ENCODE assay signal across 9 cellular contexts in the genomic region with DNA sequence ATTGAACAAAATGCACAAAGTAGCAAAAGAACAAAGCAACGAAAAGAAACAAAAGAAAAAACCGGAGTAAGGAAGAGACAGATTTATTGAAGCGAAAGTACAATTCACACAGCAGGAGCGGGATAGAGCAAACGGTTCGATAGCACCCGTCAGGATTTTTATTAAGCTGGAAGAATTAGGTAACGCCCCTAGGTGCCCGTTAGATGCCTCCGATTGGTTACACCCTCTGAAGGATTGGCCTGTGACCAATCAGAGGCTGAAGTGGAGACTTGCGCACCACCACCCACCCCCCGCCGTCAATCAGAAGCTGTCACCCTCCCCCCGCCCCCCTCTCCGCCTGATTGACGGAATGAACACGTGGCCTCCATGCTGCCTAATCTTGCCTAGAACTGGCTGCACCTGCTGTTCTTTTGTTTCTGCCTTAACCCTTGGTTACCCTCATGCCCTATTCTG. TPM values are rescaled to one million over a fixed set of nuclear protein-coding genes. Genes with fewer than 3 reads are reported as not detected.
DNase-seq lines count a peak whose midpoint lies in the region; ATAC-seq and TF ChIP-seq lines count a peak whose summit lies in the region.
"Had no signal": no experiment of that assay in that cellular context is flagged by ENCODE, and none has a peak within 500 bp of the region (broad histone marks: within the 10 kb centered on the region; RNA-seq: fewer than 3 reads in every experiment).

No MANE protein-coding gene starts in this region.

- peaks cover 24% of the 10 kb centered on the region for H3K36me3 Mint-ChIP-seq in activated CD4-positive, alpha-beta T cell treated with anti-CD3 and anti-CD28 coated beads for 36 hours (ENCODE audit: low read depth)
- H3K36me3 Mint-ChIP-seq in brain (peaks cover 21% of the 10 kb centered on the region), osteocyte (ENCODE audit: unreplicated experiment) (peaks cover 6% of the 10 kb centered on the region)

- H3K9me3 Mint-ChIP-seq in activated CD4-positive, alpha-beta T cell treated with anti-CD3 and anti-CD28 coated beads for 36 hours (ENCODE audit: low read depth): no peaks in the 10 kb centered on the region
- H3K9me3 Mint-ChIP-seq in brain (peaks cover 0 to 4% (median 0%) of the 10 kb centered on the region in 5 experiments), osteocyte (ENCODE audit: unreplicated experiment) (no peaks in the 10 kb centered on the region)

- H3K27me3 Mint-ChIP-seq in activated CD4-positive, alpha-beta T cell treated with anti-CD3 and anti-CD28 coated beads for 36 hours: no peaks in the 10 kb centered on the region
- H3K27me3 Mint-ChIP-seq in brain (peaks cover 18% of the 10 kb centered on the region), osteocyte (ENCODE audit: unreplicated experiment) (peaks cover 5% of the 10 kb centered on the region)

- intact Hi-C loops in activated CD4-positive, alpha-beta T cell treated with anti-CD3 and anti-CD28 coated beads for 36 hours (cut with DNase I, micrococcal nuclease): loop anchor here (2.0 to 5.0 kb wide), 3 partner anchors 101 to 278 kb away; a partner anchor contains a TSS

- DNase-seq in activated CD4-positive, alpha-beta T cell treated with anti-CD3 and anti-CD28 coated beads for 36 hours: peak; percentile 12
- no peak for DNase-seq in activated CD4-positive, alpha-beta T cell treated with anti-CD3 and anti-CD28 coated beads, Interleukin-2, amount 50 U/mL, for 4 hours
- DNase-seq in NCI-H2107 (lab: John Stamatoyannopoulos, UW) (peak; percentile 84), osteocyte (ENCODE audit: extremely low spot score, unreplicated experiment) (no peak), DMS114 treated with DMSO at 0.1 percent for 48 hours (lab: John Stamatoyannopoulos, UW; ENCODE audit: unreplicated experiment) (no peak)

- CTCF ChIA-PET in activated CD4-positive, alpha-beta T cell treated with anti-CD3 and anti-CD28 coated beads for 36 hours (lab: Charles Lee): no interaction called here

- no peak for ATAC-seq in activated CD4-positive, alpha-beta T cell treated with anti-CD3 and anti-CD28 coated beads for 36 hours
- ATAC-seq in GM21825 (IDR thresholded peaks at IDR 0.05; ENCODE audit: unreplicated experiment) (no peak), HG03354 (IDR thresholded peaks at IDR 0.05; ENCODE audit: poor library complexity, severe bottlenecking, unreplicated experiment) (no peak)

- H3K4me3 Mint-ChIP-seq in activated CD4-positive, alpha-beta T cell treated with anti-CD3 and anti-CD28 coated beads for 36 hours: peak overlapping the region; percentile 24
- H3K4me3 Mint-ChIP-seq in brain: peak overlapping the region; percentile 71 to 99 (median 96)
- H3K4me3 Mint-ChIP-seq in osteocyte (ENCODE audit: unreplicated experiment): peak overlapping the region; percentile 93

- H3K4me1 Mint-ChIP-seq in activated CD4-positive, alpha-beta T cell treated with anti-CD3 and anti-CD28 coated beads for 36 hours: peaks cover 19% of the 10 kb centered on the region
- H3K4me1 Mint-ChIP-seq in brain (peaks cover 43% of the 10 kb centered on the region), osteocyte (ENCODE audit: unreplicated experiment) (peaks cover 15% of the 10 kb centered on the region)

- TF ChIP-seq CTCF in brain (conservative IDR thresholded peaks at IDR 0.05): no peak
- no peak for TF ChIP-seq CTCF in osteocyte (IDR thresholded peaks at IDR 0.05)

- H3K27ac Mint-ChIP-seq in activated CD4-positive, alpha-beta T cell treated with anti-CD3 and anti-CD28 coated beads for 36 hours: no peak overlapping the region
- H3K27ac Mint-ChIP-seq in brain (peak overlapping the region in 4 of 5 experiments; percentile 43 to 98 (median 72)), osteocyte (ENCODE audit: unreplicated experiment) (no peak overlapping the region)

- POLR2A ChIA-PET in activated CD4-positive, alpha-beta T cell treated with anti-CD3 and anti-CD28 coated beads for 36 hours (lab: Charles Lee): no interaction called here

RNA-seq across cellular contexts. Expression of a gene that starts 16.8 kb away (rescaled TPM):
- not detected for total RNA-seq in activated CD4-positive, alpha-beta T cell treated with anti-CD3 and anti-CD28 coated beads for 36 hours
- not detected for polyA plus RNA-seq in brain (ENCODE audit: insufficient read depth, low read depth, low replicate concordance)
- total RNA-seq in osteocyte: not detected in 2 replicates
- total RNA-seq: osteoblast had no signal

Comparison
In these comparisons a context has a peak if more than half of its experiments do, and no peak if none do; other contexts are left out.
1. DNase-seq: peak in activated CD4-positive, alpha-beta T cell treated with anti-CD3 and anti-CD28 coated beads for 36 hours (single experiment) and NCI-H2107 (single experiment); none in activated CD4-positive, alpha-beta T cell treated with anti-CD3 and anti-CD28 coated beads, Interleukin-2, amount 50 U/mL, for 4 hours (0 of 2), osteocyte (single experiment) and DMS114 treated with DMSO at 0.1 percent for 48 hours (single experiment).
2. H3K27ac Mint-ChIP-seq: peak in brain (4 of 5); none in activated CD4-positive, alpha-beta T cell treated with anti-CD3 and anti-CD28 coated beads for 36 hours (single experiment) and osteocyte (single experiment).
3. H3K4me3 Mint-ChIP-seq: peak in every context shown above with its lines; median percentile 96 in brain; 93 in osteocyte; 24 in activated CD4-positive, alpha-beta T cell treated with anti-CD3 and anti-CD28 coated beads for 36 hours.